In the genomic region with DNA sequence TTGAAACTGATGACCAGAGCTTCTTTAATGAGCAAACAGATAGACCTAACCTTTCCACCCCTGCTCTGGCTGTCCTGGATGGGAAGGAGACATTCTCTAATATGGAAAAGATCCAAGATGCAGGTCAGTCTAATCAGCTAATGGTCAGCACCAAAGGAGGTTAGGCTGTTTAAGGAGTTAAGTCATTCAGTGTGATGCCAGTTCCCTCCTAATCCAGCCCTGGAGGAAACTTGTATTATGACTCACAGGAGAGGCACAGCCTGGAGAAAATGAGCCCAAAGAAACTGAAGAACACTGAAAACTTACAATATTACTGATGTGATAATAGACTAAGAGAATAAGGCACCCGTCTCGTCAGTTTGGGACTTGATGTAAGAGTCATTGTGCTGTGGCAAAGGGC, we compare ENCODE assay signal across 24 cellular contexts.
DNase-seq lines count a peak whose midpoint lies in the region; FAIRE-seq and TF ChIP-seq lines count a peak whose summit lies in the region.
"Had no signal": no experiment of that assay in that cellular context is flagged by ENCODE, and none has a peak within 500 bp of the region (broad histone marks: within the 10 kb centered on the region; RNA-seq: fewer than 3 reads in every experiment).

No MANE protein-coding gene starts in this region.

- H3K27ac ChIP-seq in GM23248 = no peak overlapping the region
- no peak overlapping the region for H3K27ac ChIP-seq in RWPE1
- H3K27ac ChIP-seq: BLaER1, SK-N-MC had no signal

- no peak for FAIRE-seq in bronchial epithelial cell (lab: Jason Lieb, UNC)
- FAIRE-seq: A204.1, D721Med, G401.6 had no signal

- H3K4me3 ChIP-seq in GM23248 = no peak overlapping the region
- no peak overlapping the region for H3K4me3 ChIP-seq in bronchial epithelial cell (ENCODE audit: low read depth, low read length)
- H3K4me3 ChIP-seq: BLaER1, GM23338, HAP-1, SK-N-MC had no signal

- WGBS in GM23248 (ENCODE audit: low coverage in 1 of 2, low lambda C conversion rate in 2 of 2, missing lambda C conversion rate in 2 of 2), 2 experiments = 41 to 46% methylated on average over 2 of the region's 2 CpGs

- in situ Hi-C loops in GM23248 (cut with MboI) = no loop called here

- H3F3A ChIP-seq in GM23248 (ENCODE audit: insufficient read depth) = no peaks in the 10 kb centered on the region

- no peak overlapping the region for H3K4me2 ChIP-seq in GM23248 (ENCODE audit: unreplicated experiment)
- H3K4me2 ChIP-seq: BLaER1, GM23338 had no signal

- H3K9me2 ChIP-seq in GM23248 (ENCODE audit: insufficient read depth) = no peaks in the 10 kb centered on the region

- TF ChIP-seq CTCF in RWPE1 (conservative IDR thresholded peaks at IDR 0.05; ENCODE audit: low read depth) (no peak), bronchial epithelial cell (IDR thresholded peaks at IDR 0.05; ENCODE audit: insufficient read depth, low read length, severe bottlenecking) (no peak)

- no peaks in the 10 kb centered on the region for H3K9me3 ChIP-seq in GM23248 (ENCODE audit: low read depth)
- H3K9me3 ChIP-seq: BLaER1, HAP-1 had no signal

- POLR2A ChIA-PET in RWPE1 (lab: Yijun Ruan, JAX; ENCODE audit: low non-redundant PET) = no interaction called here

- H3K79me2 ChIP-seq in GM23248 (ENCODE audit: insufficient read depth) = no peaks in the 10 kb centered on the region

- no peak overlapping the region for H3K9ac ChIP-seq in GM23248
- H3K9ac ChIP-seq: BLaER1 had no signal

- H3K36me3 ChIP-seq in GM23248 (ENCODE audit: low read depth) = no peaks in the 10 kb centered on the region
- no peaks in the 10 kb centered on the region for H3K36me3 ChIP-seq in bronchial epithelial cell (ENCODE audit: control insufficient read depth, insufficient read depth, low read length)
- H3K36me3 ChIP-seq: BLaER1, HAP-1 had no signal

- CTCF ChIA-PET in RWPE1 (lab: Yijun Ruan, JAX) = interaction anchor here (0.9 to 1.4 kb wide), 2 partner anchors 217 to 584 kb away, joined by 3 read pairs; no protein-coding TSS in a partner anchor

- H4K20me1 ChIP-seq in GM23248 (ENCODE audit: insufficient read depth) = no peaks in the 10 kb centered on the region
- H4K20me1 ChIP-seq: BLaER1 had no signal

- no peaks in the 10 kb centered on the region for H3K4me1 ChIP-seq in GM23248 (ENCODE audit: insufficient read depth)
- H3K4me1 ChIP-seq: BLaER1 had no signal

- no peaks in the 10 kb centered on the region; the same call in 1 of the 2 replicates for H3K27me3 ChIP-seq in GM23248 (replicated peaks; ENCODE audit: insufficient read depth)
- no peaks in the 10 kb centered on the region for H3K27me3 ChIP-seq in bronchial epithelial cell (ENCODE audit: control insufficient read depth, insufficient read depth, low read length)

- peak; percentile 13 for DNase-seq in GM23248
- peak; percentile 5 for DNase-seq in RWPE1 (ENCODE audit: low spot score)
- peak; percentile 49 for DNase-seq in bronchial epithelial cell (ENCODE audit: low read depth)
- DNase-seq in renal cortical epithelial cell (ENCODE audit: low read depth) = peak; percentile 18
- no peak for DNase-seq in activated gamma-delta T cell treated with Interleukin-2 at 50 U/mL for 16 hours
- no peak for DNase-seq in NCI-H1436 (lab: John Stamatoyannopoulos, UW)
- DNase-seq in H4 (ENCODE audit: low spot score) = no peak
- DNase-seq: CD4-positive, alpha-beta T cell; DMS53; HFFc6; IMR-90; KG1; NCI-H1092 treated with DMSO at 0.1 percent for 48 hours; NCI-H1436 treated with DMSO at 0.1 percent for 48 hours; NCI-H2029; NCI-H526 treated with DMSO at 0.1 percent for 48 hours; SIG-M5 had no signal

- no peak overlapping the region for H2AFZ ChIP-seq in GM23248
- H2AFZ ChIP-seq: GM23338 had no signal

Comparison
In these comparisons a context has a peak if more than half of its experiments do, and no peak if none do; other contexts are left out.
1. DNase-seq: peak in GM23248 (single experiment), RWPE1 (single experiment), bronchial epithelial cell (single experiment) and renal cortical epithelial cell (single experiment); none in activated gamma-delta T cell treated with Interleukin-2 at 50 U/mL for 16 hours (single experiment), NCI-H1436 (single experiment) and H4 (single experiment).